In the genomic region with DNA sequence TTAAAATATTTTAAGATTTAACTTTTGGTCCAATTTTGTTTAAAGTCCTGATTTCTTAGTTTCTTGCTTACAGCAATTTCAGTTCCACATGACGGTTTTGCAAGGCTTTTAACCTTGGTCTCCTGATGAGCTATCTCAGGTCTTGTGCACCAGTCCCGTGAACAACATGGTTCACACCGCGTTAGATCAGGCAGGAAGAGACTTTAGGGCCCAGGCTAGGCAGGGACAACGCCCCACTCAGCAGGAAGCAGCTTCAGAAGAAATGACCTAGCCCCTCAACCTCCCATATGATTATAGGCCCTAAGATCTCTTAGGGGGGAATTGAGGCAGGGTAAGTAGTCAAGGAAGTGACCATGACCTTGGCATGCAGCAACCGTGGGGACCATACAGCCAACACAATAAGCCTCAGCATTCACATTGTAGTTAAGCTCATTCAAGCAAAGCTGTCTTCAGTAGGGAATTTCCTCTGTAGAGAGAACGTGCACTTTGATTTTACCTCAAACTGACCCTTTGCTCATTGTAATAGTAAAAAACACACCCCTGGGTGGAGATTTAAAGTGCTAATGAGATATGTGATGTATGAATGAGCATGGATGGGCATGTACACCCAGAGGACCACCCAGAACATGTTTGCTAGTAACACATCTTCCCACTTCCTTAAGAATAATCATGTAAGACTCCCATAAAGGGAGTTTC, we compare ENCODE assay signal across 16 cellular contexts. TPM values are rescaled to one million over a fixed set of nuclear protein-coding genes. Genes with fewer than 3 reads are reported as not detected.
"Had no signal": no experiment of that assay in that cellular context is flagged by ENCODE, and none has a peak within 500 bp of the region (broad histone marks: within the 10 kb centered on the region; RNA-seq: fewer than 3 reads in every experiment).

No MANE protein-coding gene starts in this region.

RNA-seq across cellular contexts. Expression of a gene that starts 55.3 kb away (rescaled TPM):
- total RNA-seq: activated CD4-positive, alpha-beta T cell treated with anti-CD3 and anti-CD28 coated beads, Interleukin-2, amount 10 ng/mL, durations not matched to agents 7 days and 5 days; activated CD8-positive, alpha-beta memory T cell treated with anti-CD3 and anti-CD28 coated beads, Interleukin-2, amount 10 ng/mL, durations not matched to agents 7 days and 5 days; activated CD8-positive, alpha-beta T cell treated with anti-CD3 and anti-CD28 coated beads for 36 hours; cardiac muscle cell; cerebellum; endodermal cell; esophagus squamous epithelium; gastrocnemius medialis; left ventricle myocardium superior; mammary epithelial cell; mesothelial cell of epicardium; naive thymus-derived CD8-positive, alpha-beta T cell; omental fat pad; right lobe of liver; thyroid gland; upper lobe of right lung had no signal
- polyA plus RNA-seq: cardiac muscle cell; mammary epithelial cell; naive thymus-derived CD8-positive, alpha-beta T cell had no signal
